In genomic region chr6:111738156-111738555, GRCh38 we compare ENCODE assay signal across 1 cellular context.
TF ChIP-seq lines count a peak whose summit lies in the region.

No MANE protein-coding gene starts in this region.

TF ChIP-seq in GM12878, 131 proteins besides CTCF, POLR2A, EP300 and RAD21 (continued from another document):
- no peak for TF ChIP-seq KAT2A (conservative IDR thresholded peaks at IDR 0.05; ENCODE audit: control insufficient read depth, low read depth, low read length)
- TF ChIP-seq HDAC2 (IDR thresholded peaks at IDR 0.05) = no peak
- TF ChIP-seq EGR1 (IDR thresholded peaks at IDR 0.05; ENCODE audit: borderline replicate concordance in 1 of 2, low read depth in 2 of 2, low read length in 2 of 2) = no peak
- TF ChIP-seq NR2F1 (conservative IDR thresholded peaks at IDR 0.05) = no peak
- TF ChIP-seq, protein P1, sequence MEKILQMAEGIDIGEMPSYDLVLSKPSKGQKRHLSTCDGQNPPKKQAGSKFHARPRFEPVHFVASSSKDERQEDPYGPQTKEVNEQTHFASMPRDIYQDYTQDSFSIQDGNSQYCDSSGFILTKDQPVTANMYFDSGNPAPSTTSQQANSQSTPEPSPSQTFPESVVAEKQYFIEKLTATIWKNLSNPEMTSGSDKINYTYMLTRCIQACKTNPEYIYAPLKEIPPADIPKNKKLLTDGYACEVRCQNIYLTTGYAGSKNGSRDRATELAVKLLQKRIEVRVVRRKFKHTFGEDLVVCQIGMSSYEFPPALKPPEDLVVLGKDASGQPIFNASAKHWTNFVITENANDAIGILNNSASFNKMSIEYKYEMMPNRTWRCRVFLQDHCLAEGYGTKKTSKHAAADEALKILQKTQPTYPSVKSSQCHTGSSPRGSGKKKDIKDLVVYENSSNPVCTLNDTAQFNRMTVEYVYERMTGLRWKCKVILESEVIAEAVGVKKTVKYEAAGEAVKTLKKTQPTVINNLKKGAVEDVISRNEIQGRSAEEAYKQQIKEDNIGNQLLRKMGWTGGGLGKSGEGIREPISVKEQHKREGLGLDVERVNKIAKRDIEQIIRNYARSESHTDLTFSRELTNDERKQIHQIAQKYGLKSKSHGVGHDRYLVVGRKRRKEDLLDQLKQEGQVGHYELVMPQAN (conservative IDR thresholded peaks at IDR 0.05) = no peak
- no peak for TF ChIP-seq NFIC (IDR thresholded peaks at IDR 0.05; ENCODE audit: low read depth, low read length)
- TF ChIP-seq RUNX3 (IDR thresholded peaks at IDR 0.05; ENCODE audit: low read length) = no peak
- no peak for TF ChIP-seq HDAC6 (IDR thresholded peaks at IDR 0.05; ENCODE audit: unreplicated experiment)
- no peak for TF ChIP-seq CBFB (IDR thresholded peaks at IDR 0.05; ENCODE audit: low read depth)
- no peak for TF ChIP-seq SIX5 (IDR thresholded peaks at IDR 0.05; ENCODE audit: low read depth, low read length, severe bottlenecking)
- TF ChIP-seq HCFC1 (IDR thresholded peaks at IDR 0.05; ENCODE audit: low read length) = no peak
